ENCODE assay signal across 1 cellular context in genomic region chr15:53978248-53978906, GRCh38.
TF ChIP-seq lines count a peak whose summit lies in the region.

UNC13C (plus strand) TSS chr15:53978441; CDS start chr15:54012904, 34,463 bp downstream.

TF ChIP-seq in IMR-90, 13 proteins besides CTCF, POLR2A, EP300 and RAD21:
- TF ChIP-seq FOS (IDR thresholded peaks at IDR 0.05; ENCODE audit: low read depth, low read length) (no peak), RFX5 (IDR thresholded peaks at IDR 0.05; ENCODE audit: low read depth, low read length) (no peak), CEBPB (IDR thresholded peaks at IDR 0.05; ENCODE audit: low read depth, low read length) (no peak), SMC3 (IDR thresholded peaks at IDR 0.05; ENCODE audit: low read depth, low read length) (no peak), RCOR1 (IDR thresholded peaks at IDR 0.05; ENCODE audit: insufficient replicate concordance, low read length) (no peak), NFE2L2 (IDR thresholded peaks at IDR 0.05; ENCODE audit: low read depth, low read length) (no peak), MAFK (IDR thresholded peaks at IDR 0.05; ENCODE audit: low read depth, low read length) (no peak), MAZ (IDR thresholded peaks at IDR 0.05; ENCODE audit: borderline replicate concordance, low read depth, low read length) (no peak), USF2 (IDR thresholded peaks at IDR 0.05; ENCODE audit: low read depth, low read length) (no peak), ELK1 (IDR thresholded peaks at IDR 0.05; ENCODE audit: borderline replicate concordance, low read depth, low read length) (no peak), BHLHE40 (IDR thresholded peaks at IDR 0.05; ENCODE audit: low read depth, low read length) (no peak)
